In the genomic region with DNA sequence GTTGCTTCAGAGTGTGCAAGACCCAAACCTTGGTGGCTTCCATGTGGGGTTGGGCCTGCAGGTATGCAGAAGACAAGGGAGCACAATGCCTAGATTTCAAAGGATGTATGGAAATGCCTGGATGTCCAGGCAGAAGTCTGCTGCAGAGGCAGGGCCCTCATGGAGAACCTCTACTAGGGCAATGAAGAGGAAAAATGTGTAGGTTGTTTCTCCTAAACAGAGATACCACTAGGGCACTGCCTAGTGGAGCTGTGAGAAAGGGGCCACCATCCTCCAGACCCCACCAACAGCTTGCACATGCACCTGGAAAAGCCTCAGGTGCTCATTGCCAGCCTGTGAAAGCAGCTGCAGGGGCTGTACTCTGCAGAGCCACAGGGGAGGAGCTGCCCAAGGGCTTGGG, we compare ENCODE assay signal across 27 cellular contexts.
"Had no signal": no experiment of that assay in that cellular context is flagged by ENCODE, and none has a peak within 500 bp of the region (broad histone marks: within the 10 kb centered on the region; RNA-seq: fewer than 3 reads in every experiment).

No MANE protein-coding gene starts in this region.

- ATAC-seq: stimulated activated effector memory CD8-positive, alpha-beta T cell treated with anti-CD3 and anti-CD28 coated beads, Interleukin-12 subunit alpha, Interleukin-12 subunit beta, amount 100 ng/mL, for 72 hours; stimulated activated memory B cell treated with anti-CD40 and anti-IgM and Interleukin-4, amounts not matched to agents 10 μg/mL and 1 μg/mL and 100 μg/mL, for 72 hours; stimulated activated naive B cell treated with anti-CD40 and anti-IgM and Interleukin-4, amounts not matched to agents 10 μg/mL and 1 μg/mL and 100 μg/mL, for 72 hours; stimulated activated naive CD8-positive, alpha-beta T cell treated with anti-CD3 and anti-CD28 coated beads, Interleukin-15, amount 100 ng/mL, for 72 hours; stimulated activated naive CD8-positive, alpha-beta T cell treated with anti-CD3 and anti-CD28 coated beads, Interleukin-15, Interleukin-2, amounts not matched to agents 100 U/mL and 50 U/mL, for 24 hours; upper lobe of right lung had no signal

- H3K4me3 ChIP-seq: stomach, suprapubic skin, testis, thoracic aorta, thyroid gland, tibial artery, tibial nerve, transverse colon, upper lobe of left lung, upper lobe of right lung, uterus, vagina had no signal

- H3K36me3 ChIP-seq: stomach, suprapubic skin, thoracic aorta, thyroid gland, tibial artery, tibial nerve, transverse colon, upper lobe of left lung, upper lobe of right lung, uterus, vagina had no signal

- H3K27me3 ChIP-seq: stomach, suprapubic skin, testis, thyroid gland, tibial artery, tibial nerve, transverse colon, upper lobe of left lung, upper lobe of right lung, uterus, vagina had no signal

- FAIRE-seq: urothelium cell line had no signal

- DNase-seq: stimulated activated CD4-positive, alpha-beta T cell treated with anti-CD3 and anti-CD28 coated beads, Interleukin-2, amount 100 ng/mL, for 48 hours; stimulated activated CD4-positive, alpha-beta T cell treated with anti-CD3 and anti-CD28 coated beads, Interleukin-4, amount 100 ng/mL, for 1 hour; stimulated activated CD4-positive, alpha-beta T cell treated with anti-CD3 and anti-CD28 coated beads, Interleukin-4, amount 100 ng/mL, for 24 hours; stimulated activated CD4-positive, alpha-beta T cell treated with anti-CD3 and anti-CD28 coated beads, Interleukin-4, amount 100 ng/mL, for 4 hours; stimulated activated CD8-positive, alpha-beta memory T cell treated with anti-CD3 and anti-CD28 coated beads, Interleukin-4, amount 100 ng/mL, for 48 hours; stimulated activated naive B cell treated with anti-CD40 and anti-IgM and Interleukin-4, amounts not matched to agents 10 μg/mL and 1 μg/mL and 100 μg/mL, for 72 hours; stimulated activated naive CD4-positive, alpha-beta T cell; stimulated activated naive CD4-positive, alpha-beta T cell treated with Interleukin-2 at 50 U/mL for 16 hours; stimulated activated naive CD8-positive, alpha-beta T cell treated with anti-CD3 and anti-CD28 coated beads, Interleukin-15, amount 100 ng/mL, for 72 hours; stimulated activated naive CD8-positive, alpha-beta T cell treated with anti-CD3 and anti-CD28 coated beads, Interleukin-15, Interleukin-2, amounts not matched to agents 100 U/mL and 50 U/mL, for 24 hours; stomach; substantia nigra; testis; thyroid gland; tibial artery; transverse colon; trophoblast cell; upper lobe of left lung; upper lobe of right lung; uterus had no signal

- H3K9me3 ChIP-seq: suprapubic skin, testis, thoracic aorta, thyroid gland, tibial artery, transverse colon, upper lobe of right lung, uterus, vagina had no signal

- H3K4me1 ChIP-seq: stomach, suprapubic skin, testis, thyroid gland, tibial artery, tibial nerve, transverse colon, upper lobe of left lung, upper lobe of right lung, uterus, vagina had no signal

- H3K27ac ChIP-seq: stomach, suprapubic skin, testis, thoracic aorta, thyroid gland, tibial artery, tibial nerve, transverse colon, upper lobe of left lung, upper lobe of right lung, uterus, vagina had no signal
